ENCODE assay signal across 20 cellular contexts in genomic region chr7:155270876-155271275, GRCh38.
"Had no signal": no experiment of that assay in that cellular context is flagged by ENCODE, and none has a peak within 500 bp of the region (broad histone marks: within the 10 kb centered on the region; RNA-seq: fewer than 3 reads in every experiment).

No MANE protein-coding gene starts in this region.

- H3K9ac ChIP-seq: SK-N-SH had no signal

- H3K9me3 ChIP-seq: SK-N-SH had no signal

- DNase-seq: Kasumi-1, KBM-7, MM.1S, NCI-H1092 treated with DMSO at 0.1 percent for 48 hours, NCI-H1436, NCI-H187, NCI-H2029, NCI-H2081 treated with DMSO at 0.1 percent for 48 hours, NCI-H2171, NCI-H226, NCI-H446, NCI-H510A, NCI-H524 treated with DMSO at 0.1 percent for 48 hours, NCI-H69, NCI-H774, SHP77, SK-N-SH had no signal

- H3K4me1 Mint-ChIP-seq: IgD-negative memory B cell had no signal

- H3K27ac ChIP-seq: RWPE1 had no signal

- H3K9me3 Mint-ChIP-seq: IgD-negative memory B cell had no signal

- H3K27ac Mint-ChIP-seq: IgD-negative memory B cell had no signal

- H3K4me2 ChIP-seq: SK-N-SH had no signal

- ATAC-seq: Panc1 had no signal

- H3K4me3 Mint-ChIP-seq: IgD-negative memory B cell had no signal
